ENCODE assay signal across 8 cellular contexts in genomic region chr7:116953372-116953726, GRCh38. TPM values are rescaled to one million over a fixed set of nuclear protein-coding genes. Genes with fewer than 3 reads are reported as not detected.
DNase-seq lines count a peak whose midpoint lies in the region; ATAC-seq and TF ChIP-seq lines count a peak whose summit lies in the region.

A gene with protein sequence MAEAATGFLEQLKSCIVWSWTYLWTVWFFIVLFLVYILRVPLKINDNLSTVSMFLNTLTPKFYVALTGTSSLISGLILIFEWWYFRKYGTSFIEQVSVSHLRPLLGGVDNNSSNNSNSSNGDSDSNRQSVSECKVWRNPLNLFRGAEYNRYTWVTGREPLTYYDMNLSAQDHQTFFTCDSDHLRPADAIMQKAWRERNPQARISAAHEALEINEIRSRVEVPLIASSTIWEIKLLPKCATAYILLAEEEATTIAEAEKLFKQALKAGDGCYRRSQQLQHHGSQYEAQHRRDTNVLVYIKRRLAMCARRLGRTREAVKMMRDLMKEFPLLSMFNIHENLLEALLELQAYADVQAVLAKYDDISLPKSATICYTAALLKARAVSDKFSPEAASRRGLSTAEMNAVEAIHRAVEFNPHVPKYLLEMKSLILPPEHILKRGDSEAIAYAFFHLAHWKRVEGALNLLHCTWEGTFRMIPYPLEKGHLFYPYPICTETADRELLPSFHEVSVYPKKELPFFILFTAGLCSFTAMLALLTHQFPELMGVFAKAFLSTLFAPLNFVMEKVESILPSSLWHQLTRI (plus strand): TSS chr7:116953501. CDS start chr7:116953541, 40 bp downstream.

- peak within 1 kb of the TSS; percentile 88 to 97 for H3K4me3 ChIP-seq in tibial artery

- H3K4me3 Mint-ChIP-seq in activated naive CD8-positive, alpha-beta T cell treated with anti-CD3 and anti-CD28 coated beads, Interleukin-2, amount 10 ng/mL, durations not matched to agents 7 days and 5 days, result peak within 1 kb of the TSS; percentile 93

- H3K36me3 Mint-ChIP-seq in activated naive CD8-positive, alpha-beta T cell treated with anti-CD3 and anti-CD28 coated beads, Interleukin-2, amount 10 ng/mL, durations not matched to agents 7 days and 5 days, result no peaks in the 10 kb centered on the region

- H3K27me3 Mint-ChIP-seq in activated naive CD8-positive, alpha-beta T cell treated with anti-CD3 and anti-CD28 coated beads, Interleukin-2, amount 10 ng/mL, durations not matched to agents 7 days and 5 days, result peaks cover 5% of the 10 kb centered on the region

- H3K9me3 Mint-ChIP-seq in activated naive CD8-positive, alpha-beta T cell treated with anti-CD3 and anti-CD28 coated beads, Interleukin-2, amount 10 ng/mL, durations not matched to agents 7 days and 5 days, result no peaks in the 10 kb centered on the region

- peak within 1 kb of the TSS; percentile 85 for H3K27ac Mint-ChIP-seq in activated naive CD8-positive, alpha-beta T cell treated with anti-CD3 and anti-CD28 coated beads, Interleukin-2, amount 10 ng/mL, durations not matched to agents 7 days and 5 days

- intact Hi-C loops in cardiac septum (cut with DNase I) (loop anchor here (5.0 kb wide), 1 partner anchor 64 kb away; no protein-coding TSS in a partner anchor), tibial artery (cut with DNase I; ENCODE audit: low total_unique reads) (no loop called here)

- no peaks in the 10 kb centered on the region for H3K9me3 ChIP-seq in tibial artery

- H3K36me3 ChIP-seq in tibial artery, result no peaks in the 10 kb centered on the region

- peaks cover 17% of the 10 kb centered on the region for H3K4me1 Mint-ChIP-seq in activated naive CD8-positive, alpha-beta T cell treated with anti-CD3 and anti-CD28 coated beads, Interleukin-2, amount 10 ng/mL, durations not matched to agents 7 days and 5 days

- in situ Hi-C loops in KBM-7 (cut with MboI; ENCODE audit: low pct_unique_long_range_greater_than_20kb, low sequenced_read_pairs), result no loop called here

- H3K27me3 ChIP-seq in tibial artery, result no peaks in the 10 kb centered on the region

- POLR2A ChIA-PET in activated naive CD8-positive, alpha-beta T cell treated with anti-CD3 and anti-CD28 coated beads, Interleukin-2, amount 10 ng/mL, durations not matched to agents 7 days and 5 days (lab: Charles Lee), result interaction anchor here (0.6 kb wide), 1 partner anchor 743 kb away, joined by 3 read pairs; the partner anchor contains the start of gene TES

- peak within 1 kb of the TSS; percentile 100 for H3K27ac ChIP-seq in tibial artery

- peaks cover 0 to 59% (median 20%) of the 10 kb centered on the region in 4 donors for H3K4me1 ChIP-seq in tibial artery

- peak; percentile 93 for DNase-seq in DMS53 (lab: John Stamatoyannopoulos, UW)
- peak; percentile 65 for DNase-seq in KBM-7
- peak; percentile 72 for DNase-seq in activated naive CD8-positive, alpha-beta T cell treated with anti-CD3 and anti-CD28 coated beads, Interleukin-2, amount 10 ng/mL, durations not matched to agents 7 days and 5 days
- DNase-seq in cardiac septum (ENCODE audit: low spot score), result peak; percentile 77
- peak; percentile 59 for DNase-seq in pons (ENCODE audit: low spot score)
- DNase-seq in tibial artery, result peak in 1 of 2 donors; percentile 79

- TF ChIP-seq CTCF in tibial artery (IDR thresholded peaks at IDR 0.05), result peak in 1 of 2 experiments; percentile 4

- ATAC-seq in GM21528 (IDR thresholded peaks at IDR 0.05; ENCODE audit: low FRiP score, unreplicated experiment) (peak; percentile 48), SK-N-SH treated with all-trans-retinoic acid at 6 μM for 48 hours (peak; percentile 74)
- peak; percentile 82 for ATAC-seq in activated naive CD8-positive, alpha-beta T cell treated with anti-CD3 and anti-CD28 coated beads, Interleukin-2, amount 10 ng/mL, durations not matched to agents 7 days and 5 days (ENCODE audit: low read depth)

TF ChIP-seq in SK-N-SH treated with all-trans-retinoic acid at 6 μM for 48 hours, 23 proteins besides CTCF, POLR2A, EP300 and RAD21:
- no peak for TF ChIP-seq SNAI2 (CRISPR knock-in tag; IDR thresholded peaks at IDR 0.05)
- TF ChIP-seq TCF4 (CRISPR knock-in tag; IDR thresholded peaks at IDR 0.05; ENCODE audit: borderline replicate concordance), result no peak
- peak; percentile 43; the same call in 1 of the 2 replicates for TF ChIP-seq ZC3H10 (CRISPR knock-in tag; IDR thresholded peaks at IDR 0.05)
TF ChIP-seq in SK-N-SH treated with all-trans-retinoic acid at 6 μM for 48 hours: peak in this region for 1.

RNA-seq across cellular contexts. Expression of the gene that starts here (rescaled TPM):
- 1 to 10 TPM; 4.6 to 5.6 TPM for total RNA-seq in activated naive CD8-positive, alpha-beta T cell treated with anti-CD3 and anti-CD28 coated beads, Interleukin-2, amount 10 ng/mL, durations not matched to agents 7 days and 5 days
- 23.4 TPM for total RNA-seq in cardiac septum
